In genomic region chr14:32230695-32231280, GRCh38 we compare ENCODE assay signal across 14 cellular contexts. TPM values are rescaled to one million over a fixed set of nuclear protein-coding genes. Genes with fewer than 3 reads are reported as not detected.
DNase-seq lines count a peak whose midpoint lies in the region; ATAC-seq, FAIRE-seq and TF ChIP-seq lines count a peak whose summit lies in the region.
"Had no signal": no experiment of that assay in that cellular context is flagged by ENCODE, and none has a peak within 500 bp of the region (broad histone marks: within the 10 kb centered on the region; RNA-seq: fewer than 3 reads in every experiment).

No MANE protein-coding gene starts in this region.

- POLR2A ChIA-PET in A549 (lab: Yijun Ruan, JAX) (interaction anchor here (1.7 kb wide), 1 partner anchor 155 kb away, joined by 4 read pairs; no protein-coding TSS in a partner anchor), H1 (lab: Charles Lee; ENCODE audit: partially characterized antibody) (no interaction called here)

- TF ChIP-seq POLR2A in A549 (IDR thresholded peaks at IDR 0.05; ENCODE audit: low read length): no peak
- no peak for TF ChIP-seq POLR2A in H1 (IDR thresholded peaks at IDR 0.05; ENCODE audit: control extremely low read depth in 1 of 2, low read depth in 2 of 2, low read length in 2 of 2)
- TF ChIP-seq POLR2A in spleen (IDR thresholded peaks at IDR 0.05): no peak

- H3K14ac ChIP-seq in H1 (ENCODE audit: insufficient read length): no peak overlapping the region

- H3K27ac ChIP-seq in A549 (peak overlapping the region; percentile 56 to 74), H1 (ENCODE audit: low read depth, low read length) (no peak overlapping the region), spleen (no peak overlapping the region)

- H3K4me3 ChIP-seq in A549 (no peak overlapping the region), LNCaP clone FGC (ENCODE audit: low read depth, low read length) (no peak overlapping the region), H1 (ENCODE audit: extremely low read depth in 1 of 4, insufficient read depth in 2 of 4, low read depth in 3 of 4, low read length in 4 of 4) (no peak overlapping the region), spleen (no peak overlapping the region)

- TF ChIP-seq EP300 in A549 (IDR thresholded peaks at IDR 0.05): no peak
- TF ChIP-seq EP300 in H1 (IDR thresholded peaks at IDR 0.05; ENCODE audit: borderline replicate concordance in 1 of 2, low read depth in 2 of 2, low read length in 2 of 2): no peak

- no peak overlapping the region for H3K9ac ChIP-seq in H1 (replicated peaks in 1 of 4; ENCODE audit: extremely low read depth in 1 of 4, low read depth in 3 of 4, low read length in 3 of 4)

- H3K79me1 ChIP-seq in H1 (ENCODE audit: low read depth, low read length): no peaks in the 10 kb centered on the region

- 75% methylated on average over 2 of the region's 2 CpGs for WGBS in A549 (ENCODE audit: missing lambda C conversion rate)
- 85% methylated on average over 2 of the region's 2 CpGs; no CpG with 5 or more reads in 1 of the 2 experiments for WGBS in H1 (ENCODE audit: extremely low coverage in 1 of 2, insufficient coverage in 1 of 2, insufficient read length in 1 of 2, insufficient replicate concordance in 2 of 2, low coverage in 1 of 2, low lambda C conversion rate in 2 of 2, missing lambda C conversion rate in 1 of 2), 2 experiments
- WGBS in spleen, 5 donors: 85 to 100% (median 89%) methylated on average over 2 of the region's 2 CpGs

- no peak overlapping the region for H3K23ac ChIP-seq in H1 (ENCODE audit: insufficient read length)

- no peak overlapping the region for H2BK20ac ChIP-seq in H1 (ENCODE audit: low read length)

- FAIRE-seq in A549 (lab: Jason Lieb, UNC) (no peak), H1 (lab: Jason Lieb, UNC) (no peak)

- H2BK120ac ChIP-seq in H1 (replicated peaks; ENCODE audit: low read depth, low read length): no peak overlapping the region

- no peak overlapping the region for H3K4ac ChIP-seq in H1 (replicated peaks; ENCODE audit: insufficient read length, low read depth, low read length)

- 0 out of 2 replicates have a peak overlapping the region, but pooled peaks have one; percentile 23 for H2AFZ ChIP-seq in H1 (ENCODE audit: low read length)

- H3K4me2 ChIP-seq in A549 (peak overlapping the region; percentile 61), H1 (ENCODE audit: insufficient read depth in 1 of 2, low read depth in 2 of 2, low read length in 2 of 2) (no peak overlapping the region)

- DNase-seq in A549 (ENCODE audit: low read depth in 1 of 2, low spot score in 1 of 2) (peak; percentile 16 to 41), LNCaP clone FGC (ENCODE audit: low read depth) (peak; percentile 30), H1 (ENCODE audit: low read depth in 1 of 2, low spot score in 2 of 2) (no peak), left lobe of liver (ENCODE audit: low spot score) (no peak), NCI-H1436 (lab: John Stamatoyannopoulos, UW) (no peak), spleen (no peak), NCI-H2196 (lab: John Stamatoyannopoulos, UW; ENCODE audit: unreplicated experiment) (no peak)
- DNase-seq: activated CD4-positive, alpha-beta memory T cell treated with anti-CD3 and anti-CD28 coated beads, Interleukin-2, amount 10 ng/mL, durations not matched to agents 7 days and 5 days; activated naive CD8-positive, alpha-beta T cell treated with anti-CD3 and anti-CD28 coated beads, Interleukin-2, amount 10 ng/mL, durations not matched to agents 7 days and 5 days had no signal

- ATAC-seq in A549 (peak; percentile 47 to 78; a peak in 5 of 6 replicates), left lobe of liver (peak; percentile 25), GM21360 (IDR thresholded peaks at IDR 0.05; ENCODE audit: unreplicated experiment) (no peak)

- H3K4me1 ChIP-seq in A549 (peaks cover 27% of the 10 kb centered on the region), H1 (replicated peaks in 1 of 4; ENCODE audit: control insufficient read depth in 3 of 4, insufficient read depth in 4 of 4, low read length in 3 of 4) (no peaks in the 10 kb centered on the region), spleen (no peaks in the 10 kb centered on the region)

- no peaks in the 10 kb centered on the region for H4K20me1 ChIP-seq in H1 (replicated peaks in 1 of 2; ENCODE audit: control insufficient read depth in 1 of 2, insufficient read depth in 2 of 2, low read length in 2 of 2)

- no peak overlapping the region for H4K5ac ChIP-seq in H1 (ENCODE audit: insufficient read length, low read depth, low read length)

- H3K23me2 ChIP-seq in H1 (ENCODE audit: low read depth, low read length): no peaks in the 10 kb centered on the region

- H4K91ac ChIP-seq in H1 (replicated peaks; ENCODE audit: insufficient read length, low read length): no peak overlapping the region

- no peak overlapping the region for H4K8ac ChIP-seq in H1 (ENCODE audit: extremely low read depth, insufficient read depth, low read length)

- H3K9me3 ChIP-seq in A549 (0 out of 3 replicates have a peak, but pooled peaks cover 4% of the 10 kb centered on the region), H1 (ENCODE audit: insufficient read depth in 2 of 2, low read depth in 1 of 2, low read length in 1 of 2) (no peaks in the 10 kb centered on the region), spleen (no peaks in the 10 kb centered on the region)

- no peaks in the 10 kb centered on the region for H3K36me3 ChIP-seq in H1 (ENCODE audit: control insufficient read depth in 2 of 4, insufficient read depth in 4 of 4, low read length in 3 of 4)
- H3K36me3 ChIP-seq in spleen: no peaks in the 10 kb centered on the region

- no peak overlapping the region for H2BK5ac ChIP-seq in H1 (ENCODE audit: low read depth, low read length)

- H3K56ac ChIP-seq in H1 (replicated peaks; ENCODE audit: insufficient read length, low read depth, low read length): no peak overlapping the region

- intact Hi-C loops in spleen (cut with DNase I; ENCODE audit: low total_unique reads): no loop called here

- H2BK15ac ChIP-seq in H1 (ENCODE audit: low read length): no peak overlapping the region

- TF ChIP-seq RAD21 in A549 (conservative IDR thresholded peaks at IDR 0.05 in 1 of 2, IDR thresholded peaks at IDR 0.05 in 1 of 2) (no peak), H1 (IDR thresholded peaks at IDR 0.05 in 1 of 2, conservative IDR thresholded peaks at IDR 0.05 in 1 of 2; ENCODE audit: low read depth in 2 of 2, low read length in 2 of 2) (no peak)

- TF ChIP-seq CTCF in A549 (IDR thresholded peaks at IDR 0.05): no peak
- TF ChIP-seq CTCF in LNCaP clone FGC (IDR thresholded peaks at IDR 0.05; ENCODE audit: control insufficient read depth, extremely low read depth, insufficient read depth): no peak
- TF ChIP-seq CTCF in H1 (IDR thresholded peaks at IDR 0.05; ENCODE audit: control extremely low read depth in 1 of 3, insufficient read depth in 1 of 3, low read depth in 1 of 3, low read length in 3 of 3): no peak
- no peak for TF ChIP-seq CTCF in spleen (IDR thresholded peaks at IDR 0.05 in 8 of 11, conservative IDR thresholded peaks at IDR 0.05 in 3 of 11)

- no peak overlapping the region for H3K18ac ChIP-seq in H1 (ENCODE audit: extremely low read depth, low read length)

- no peak overlapping the region for H2AK5ac ChIP-seq in H1 (ENCODE audit: low read depth, low read length)

- peak overlapping the region; percentile 39; the same call in 1 of the 2 replicates for H2BK12ac ChIP-seq in H1 (ENCODE audit: low read depth, low read length)

- H3K27me3 ChIP-seq in H1 (replicated peaks in 1 of 4; ENCODE audit: control insufficient read depth in 3 of 4, extremely low read depth in 1 of 4, insufficient read depth in 3 of 4, low read length in 3 of 4): no peaks in the 10 kb centered on the region
- no peaks in the 10 kb centered on the region for H3K27me3 ChIP-seq in spleen (replicated peaks in 1 of 7)

- H3K79me2 ChIP-seq in H1 (ENCODE audit: control insufficient read depth in 1 of 2, insufficient read depth in 2 of 2, low read length in 2 of 2): no peaks in the 10 kb centered on the region

- CTCF ChIA-PET in A549 (lab: Yijun Ruan, JAX) (interaction anchor here (1.0 to 1.5 kb wide), 6 partner anchors 16 to 305 kb away, joined by 3 to 4 read pairs (median 3); no protein-coding TSS in a partner anchor), H1 (lab: Charles Lee; ENCODE audit: partially characterized antibody) (interaction anchor here (0.8 to 1.4 kb wide), 3 partner anchors 11 to 154 kb away, joined by 3 to 5 read pairs (median 4); no protein-coding TSS in a partner anchor)

RNA-seq across cellular contexts. Expression of gene RNU6-8, which starts 27.7 kb away (rescaled TPM):
- polyA plus RNA-seq in A549 (2011; rRNA removed): not detected in 2 replicates
- polyA plus RNA-seq in A549 (2012; cell fraction: cytosol; rRNA removed): not detected in 2 replicates
- not detected in 2 replicates for polyA plus RNA-seq in A549 (2012; cell fraction: nucleus; rRNA removed)
- not detected in 3 replicates for polyA plus RNA-seq in A549 (2017; fragmentation: RNase III; extraction: RNeasy Plus Mini Kit Qiagen cat#74134 plus additional on column Dnase treatment)
- polyA minus RNA-seq in A549 (2011; rRNA and poly(A)+ RNA removed): under 0.01 TPM in 1 of 2 replicates, not detected in the other
- not detected in 2 replicates for total RNA-seq in H1 (2021; fragmentation: NEBNext Ultra II Directional; extraction: Animal tissue kit (Norgen Biotek cat#: 25700))
- polyA plus RNA-seq in H1 (2011; rRNA removed): not detected in 2 replicates
- not detected for polyA plus RNA-seq in H1 (2011; cell fraction: cytosol; rRNA removed)
- not detected for polyA plus RNA-seq in H1 (2011; cell fraction: nucleus; rRNA removed)
- polyA plus RNA-seq in H1 (2012, experiment 1 of 2): not detected in 4 replicates
- polyA plus RNA-seq in H1 (2012, experiment 2 of 2): not detected
- polyA plus RNA-seq in H1 (2013, experiment 1 of 2): not detected
- polyA plus RNA-seq in H1 (2013, experiment 2 of 2): not detected
- polyA minus RNA-seq in H1 (2011; rRNA and poly(A)+ RNA removed): under 0.01 TPM in 2 replicates
- not detected for polyA minus RNA-seq in H1 (2011; cell fraction: cytosol; rRNA and poly(A)+ RNA removed)
- polyA minus RNA-seq in H1 (2011; cell fraction: nucleus; rRNA and poly(A)+ RNA removed): not detected
- total RNA-seq in left lobe of liver: not detected
- total RNA-seq in spleen: not detected
- polyA plus RNA-seq in spleen: not detected
- total RNA-seq: activated CD4-positive, alpha-beta memory T cell treated with anti-CD3 and anti-CD28 coated beads, Interleukin-2, amount 10 ng/mL, durations not matched to agents 7 days and 5 days; activated naive CD8-positive, alpha-beta T cell treated with anti-CD3 and anti-CD28 coated beads, Interleukin-2, amount 10 ng/mL, durations not matched to agents 7 days and 5 days; H4; lung microvascular endothelial cell; NCI-H460 had no signal
- polyA plus RNA-seq: esophagus had no signal

RNA-seq across cellular contexts. Expression of gene RNU6-7, which starts 28.9 kb away (rescaled TPM):
- polyA plus RNA-seq in A549 (2011; rRNA removed) (not detected in 2 replicates), A549 (2017; fragmentation: RNase III; extraction: RNeasy Plus Mini Kit Qiagen cat#74134 plus additional on column Dnase treatment) (not detected in 3 replicates), H1 (2011; rRNA removed) (not detected in 2 replicates), spleen (not detected)
- not detected in 2 replicates for polyA plus RNA-seq in A549 (2012; cell fraction: cytosol; rRNA removed)
- not detected in 2 replicates for polyA plus RNA-seq in A549 (2012; cell fraction: nucleus; rRNA removed)
- polyA minus RNA-seq in A549 (2011; rRNA and poly(A)+ RNA removed): under 0.01 TPM in 1 of 2 replicates, not detected in the other
- total RNA-seq in H1 (2021; fragmentation: NEBNext Ultra II Directional; extraction: Animal tissue kit (Norgen Biotek cat#: 25700)): not detected in 2 replicates
- not detected for polyA plus RNA-seq in H1 (2011; cell fraction: cytosol; rRNA removed)
- not detected for polyA plus RNA-seq in H1 (2011; cell fraction: nucleus; rRNA removed)
- not detected in 4 replicates for polyA plus RNA-seq in H1 (2012, experiment 1 of 2)
- polyA plus RNA-seq in H1 (2012, experiment 2 of 2): not detected
- not detected for polyA plus RNA-seq in H1 (2013, experiment 1 of 2)
- not detected for polyA plus RNA-seq in H1 (2013, experiment 2 of 2)
- under 0.01 TPM in 2 replicates for polyA minus RNA-seq in H1 (2011; rRNA and poly(A)+ RNA removed)
- polyA minus RNA-seq in H1 (2011; cell fraction: cytosol; rRNA and poly(A)+ RNA removed): not detected
- polyA minus RNA-seq in H1 (2011; cell fraction: nucleus; rRNA and poly(A)+ RNA removed): not detected
- total RNA-seq in left lobe of liver (not detected), spleen (not detected)
- total RNA-seq: activated CD4-positive, alpha-beta memory T cell treated with anti-CD3 and anti-CD28 coated beads, Interleukin-2, amount 10 ng/mL, durations not matched to agents 7 days and 5 days; activated naive CD8-positive, alpha-beta T cell treated with anti-CD3 and anti-CD28 coated beads, Interleukin-2, amount 10 ng/mL, durations not matched to agents 7 days and 5 days; H4; lung microvascular endothelial cell; NCI-H460 had no signal
- polyA plus RNA-seq: esophagus had no signal

Comparison
In these comparisons a context has a peak if more than half of its experiments do, and no peak if none do; other contexts are left out.
1. DNase-seq: peak in A549 (2 of 2) and LNCaP clone FGC (single experiment); none in H1 (0 of 2), left lobe of liver (single experiment), NCI-H1436 (single experiment), spleen (single experiment) and NCI-H2196 (single experiment).
2. H3K27ac ChIP-seq: peak in A549 (2 of 2); none in H1 (single experiment) and spleen (0 of 8).